In genomic region chr17:82199496-82199895, GRCh38 we compare ENCODE assay signal across 15 cellular contexts. TPM values are rescaled to one million over a fixed set of nuclear protein-coding genes. Genes with fewer than 3 reads are reported as not detected.
DNase-seq lines count a peak whose midpoint lies in the region; ATAC-seq and TF ChIP-seq lines count a peak whose summit lies in the region.
"Had no signal": no experiment of that assay in that cellular context is flagged by ENCODE, and none has a peak within 500 bp of the region (broad histone marks: within the 10 kb centered on the region; RNA-seq: fewer than 3 reads in every experiment).

No MANE protein-coding gene starts in this region.

- POLR2A ChIA-PET in CD4-positive, alpha-beta T cell (lab: Charles Lee) = interaction anchor here (1.3 to 2.1 kb wide), 3 partner anchors 73 to 104 kb away, joined by 5 to 8 read pairs (median 6); no protein-coding TSS in a partner anchor
- POLR2A ChIA-PET in naive thymus-derived CD4-positive, alpha-beta T cell (lab: Charles Lee) = interaction anchor here (0.9 to 2.4 kb wide), 2 partner anchors 13 to 80 kb away, joined by 3 to 13 read pairs; partner anchors contain the start of gene CCDC57
- POLR2A ChIA-PET in Caco-2 (lab: Charles Lee) = interaction anchor here (0.7 kb wide), 1 partner anchor 101 kb away, joined by 4 read pairs; no protein-coding TSS in a partner anchor

- H3K27me3 ChIP-seq in CD4-positive, alpha-beta T cell (ENCODE audit: control insufficient read depth, insufficient read depth, low read length) = no peaks in the 10 kb centered on the region
- H3K27me3 ChIP-seq in naive thymus-derived CD4-positive, alpha-beta T cell (ENCODE audit: control insufficient read depth in 2 of 2, insufficient read depth in 2 of 2, low read length in 2 of 2) = no peaks in the 10 kb centered on the region
- no peaks in the 10 kb centered on the region for H3K27me3 ChIP-seq in Caco-2 (replicated peaks; ENCODE audit: control insufficient read depth, insufficient read depth, low read length)
- H3K27me3 ChIP-seq: MG63 had no signal

- no peaks in the 10 kb centered on the region for H3K27me3 Mint-ChIP-seq in activated CD8-positive, alpha-beta memory T cell treated with anti-CD3 and anti-CD28 coated beads, Interleukin-2, amount 10 ng/mL, durations not matched to agents 7 days and 5 days
- no peaks in the 10 kb centered on the region for H3K27me3 Mint-ChIP-seq in CD4-positive, alpha-beta T cell
- H3K27me3 Mint-ChIP-seq in T-helper 17 cell = no peaks in the 10 kb centered on the region
- H3K27me3 Mint-ChIP-seq in naive thymus-derived CD4-positive, alpha-beta T cell = no peaks in the 10 kb centered on the region
- H3K27me3 Mint-ChIP-seq in Caco-2 (ENCODE audit: insufficient read depth, unreplicated experiment) = no peaks in the 10 kb centered on the region

- H3K4me3 Mint-ChIP-seq in activated CD8-positive, alpha-beta memory T cell treated with anti-CD3 and anti-CD28 coated beads, Interleukin-2, amount 10 ng/mL, durations not matched to agents 7 days and 5 days = no peak overlapping the region
- H3K4me3 Mint-ChIP-seq in CD4-positive, alpha-beta T cell = no peak overlapping the region
- H3K4me3 Mint-ChIP-seq in T-helper 17 cell (peak overlapping the region; percentile 31), Caco-2 (ENCODE audit: unreplicated experiment) (no peak overlapping the region)
- H3K4me3 Mint-ChIP-seq in naive thymus-derived CD4-positive, alpha-beta T cell = peak overlapping the region in 4 of 10 donors; percentile 14 to 87 (median 70)

- ATAC-seq in activated CD8-positive, alpha-beta memory T cell treated with anti-CD3 and anti-CD28 coated beads, Interleukin-2, amount 10 ng/mL, durations not matched to agents 7 days and 5 days = no peak
- no peak for ATAC-seq in CD4-positive, alpha-beta T cell (ENCODE audit: poor library complexity)
- ATAC-seq in T-helper 17 cell (no peak), HG03139 (IDR thresholded peaks at IDR 0.05; ENCODE audit: unreplicated experiment) (no peak)
- no peak for ATAC-seq in naive thymus-derived CD4-positive, alpha-beta T cell
- ATAC-seq: Right ventricle myocardium inferior had no signal

- H3K4me3 ChIP-seq in naive thymus-derived CD4-positive, alpha-beta T cell (ENCODE audit: low read length) = no peak overlapping the region
- H3K4me3 ChIP-seq in Caco-2 (ENCODE audit: low read depth, low read length) = no peak overlapping the region
- H3K4me3 ChIP-seq: MG63 had no signal

- peaks cover 0 to 29% (median 0%) of the 10 kb centered on the region in 3 experiments for H3K36me3 ChIP-seq in naive thymus-derived CD4-positive, alpha-beta T cell (ENCODE audit: control insufficient read depth in 2 of 3, insufficient read depth in 3 of 3, low read length in 3 of 3)
- H3K36me3 ChIP-seq in Caco-2 (ENCODE audit: control insufficient read depth, insufficient read depth, low read length) = no peaks in the 10 kb centered on the region

- H3K27ac Mint-ChIP-seq in activated CD8-positive, alpha-beta memory T cell treated with anti-CD3 and anti-CD28 coated beads, Interleukin-2, amount 10 ng/mL, durations not matched to agents 7 days and 5 days = peak overlapping the region; percentile 84
- H3K27ac Mint-ChIP-seq in CD4-positive, alpha-beta T cell = peak overlapping the region; percentile 55
- H3K27ac Mint-ChIP-seq in T-helper 17 cell (peak overlapping the region; percentile 92), Caco-2 (ENCODE audit: unreplicated experiment) (no peak overlapping the region)
- H3K27ac Mint-ChIP-seq in naive thymus-derived CD4-positive, alpha-beta T cell = peak overlapping the region in 8 of 9 donors; percentile 14 to 97 (median 80)

- peaks cover 11 to 30% of the 10 kb centered on the region in 2 donors for H3K4me1 ChIP-seq in naive thymus-derived CD4-positive, alpha-beta T cell (ENCODE audit: control insufficient read depth in 2 of 2, insufficient read depth in 2 of 2, low read length in 2 of 2)
- no peaks in the 10 kb centered on the region for H3K4me1 ChIP-seq in Caco-2

- H3K9me3 ChIP-seq in CD4-positive, alpha-beta T cell (ENCODE audit: control insufficient read depth, low read length) = no peaks in the 10 kb centered on the region
- H3K9me3 ChIP-seq in T-helper 17 cell (ENCODE audit: control insufficient read depth, low read length, poor library complexity, severe bottlenecking) (no peaks in the 10 kb centered on the region), Caco-2 (no peaks in the 10 kb centered on the region)
- H3K9me3 ChIP-seq in naive thymus-derived CD4-positive, alpha-beta T cell (ENCODE audit: control insufficient read depth in 2 of 3, low read length in 3 of 3) = no peaks in the 10 kb centered on the region
- H3K9me3 ChIP-seq: MG63 had no signal

- no TSS peak for BruUV-seq in Caco-2 (replicated peaks; lab: Mats Ljungman, UMichigan)

- CTCF ChIA-PET in activated CD8-positive, alpha-beta memory T cell treated with anti-CD3 and anti-CD28 coated beads, Interleukin-2, amount 10 ng/mL, durations not matched to agents 7 days and 5 days (lab: Charles Lee) = interaction anchor here (0.8 to 2.1 kb wide), 4 partner anchors 15 to 240 kb away, joined by 3 to 8 read pairs (median 5); partner anchors contain the start of gene RAC3
- CTCF ChIA-PET in CD4-positive, alpha-beta T cell (lab: Charles Lee) = interaction anchor here (1.5 kb wide), 1 partner anchor 36 kb away, joined by 6 read pairs; no protein-coding TSS in a partner anchor
- CTCF ChIA-PET in naive thymus-derived CD4-positive, alpha-beta T cell (lab: Charles Lee) = interaction anchor here (1.3 kb wide), 1 partner anchor 78 kb away, joined by 3 read pairs; no protein-coding TSS in a partner anchor
- CTCF ChIA-PET in Caco-2 (lab: Charles Lee) = no interaction called here

- intact Hi-C loops in CD4-positive, alpha-beta T cell (cut with DNase I, micrococcal nuclease) = no loop called here
- intact Hi-C loops in naive thymus-derived CD4-positive, alpha-beta T cell (cut with micrococcal nuclease) = no loop called here
- intact Hi-C loops in Caco-2 (cut with micrococcal nuclease; ENCODE audit: unreplicated experiment) = no loop called here

- no peaks in the 10 kb centered on the region for H3K9me3 Mint-ChIP-seq in activated CD8-positive, alpha-beta memory T cell treated with anti-CD3 and anti-CD28 coated beads, Interleukin-2, amount 10 ng/mL, durations not matched to agents 7 days and 5 days (ENCODE audit: low read depth)
- H3K9me3 Mint-ChIP-seq in CD4-positive, alpha-beta T cell = no peaks in the 10 kb centered on the region
- H3K9me3 Mint-ChIP-seq in naive thymus-derived CD4-positive, alpha-beta T cell = no peaks in the 10 kb centered on the region
- H3K9me3 Mint-ChIP-seq in Caco-2 (ENCODE audit: unreplicated experiment) = no peaks in the 10 kb centered on the region

- no peak for TF ChIP-seq CTCF in CD4-positive, alpha-beta T cell (IDR thresholded peaks at IDR 0.05)
- no peak for TF ChIP-seq CTCF in Caco-2 (IDR thresholded peaks at IDR 0.05; ENCODE audit: insufficient read depth in 1 of 2, low read depth in 1 of 2, low read length in 1 of 2, severe bottlenecking in 1 of 2, unreplicated experiment in 1 of 2)

- H3K4me1 Mint-ChIP-seq in activated CD8-positive, alpha-beta memory T cell treated with anti-CD3 and anti-CD28 coated beads, Interleukin-2, amount 10 ng/mL, durations not matched to agents 7 days and 5 days = peaks cover 55% of the 10 kb centered on the region
- H3K4me1 Mint-ChIP-seq in CD4-positive, alpha-beta T cell (ENCODE audit: low read depth) = peaks cover 42% of the 10 kb centered on the region
- peaks cover 27% of the 10 kb centered on the region for H3K4me1 Mint-ChIP-seq in T-helper 17 cell
- peaks cover 17 to 63% (median 50%) of the 10 kb centered on the region in 7 donors for H3K4me1 Mint-ChIP-seq in naive thymus-derived CD4-positive, alpha-beta T cell
- H3K4me1 Mint-ChIP-seq in Caco-2 (ENCODE audit: low read depth, unreplicated experiment) = no peaks in the 10 kb centered on the region

- no peak overlapping the region for H3K27ac ChIP-seq in CD4-positive, alpha-beta T cell (ENCODE audit: low read depth, low read length)
- H3K27ac ChIP-seq in naive thymus-derived CD4-positive, alpha-beta T cell (ENCODE audit: low read depth, low read length) = no peak overlapping the region
- H3K27ac ChIP-seq: KMS-11 had no signal

- H3K36me3 Mint-ChIP-seq in activated CD8-positive, alpha-beta memory T cell treated with anti-CD3 and anti-CD28 coated beads, Interleukin-2, amount 10 ng/mL, durations not matched to agents 7 days and 5 days = peaks cover 16% of the 10 kb centered on the region
- H3K36me3 Mint-ChIP-seq in CD4-positive, alpha-beta T cell (ENCODE audit: low read depth) = peaks cover 18% of the 10 kb centered on the region
- peaks cover 2% of the 10 kb centered on the region for H3K36me3 Mint-ChIP-seq in T-helper 17 cell (ENCODE audit: low read depth)
- peaks cover 0 to 23% (median 20%) of the 10 kb centered on the region in 5 donors for H3K36me3 Mint-ChIP-seq in naive thymus-derived CD4-positive, alpha-beta T cell
- H3K36me3 Mint-ChIP-seq in Caco-2 (ENCODE audit: insufficient read depth, unreplicated experiment) = peaks cover 6% of the 10 kb centered on the region

- DNase-seq in activated CD8-positive, alpha-beta memory T cell treated with anti-CD3 and anti-CD28 coated beads, Interleukin-2, amount 10 ng/mL, durations not matched to agents 7 days and 5 days = no peak
- no peak for DNase-seq in activated CD8-positive, alpha-beta memory T cell treated with anti-CD3 and anti-CD28 coated beads, Interleukin-2, amount 50 U/mL, for 4 hours
- DNase-seq in CD4-positive, alpha-beta T cell = no peak
- DNase-seq in T-helper 17 cell (no peak), Caco-2 (no peak)
- DNase-seq in naive thymus-derived CD4-positive, alpha-beta T cell = peak in 1 of 9 donors; percentile 2
- DNase-seq: AML-193, DMS 273 treated with DMSO at 0.1 percent for 48 hours, MG63, NCI-H1092 treated with DMSO at 0.1 percent for 48 hours, NCI-H1694 treated with DMSO at 0.1 percent for 48 hours, NCI-H748 treated with DMSO at 0.1 percent for 48 hours had no signal

RNA-seq across cellular contexts. Expression of gene CCDC57, which starts 13.1 kb away (rescaled TPM):
- 10 to 100 TPM; 70.2 to 73.9 TPM for total RNA-seq in activated CD8-positive, alpha-beta memory T cell treated with anti-CD3 and anti-CD28 coated beads, Interleukin-2, amount 10 ng/mL, durations not matched to agents 7 days and 5 days
- total RNA-seq in CD4-positive, alpha-beta T cell = 100 to 1,000 TPM; 129 to 135 TPM
- total RNA-seq in T-helper 17 cell = 10 to 100 TPM; 79.1 to 89.0 TPM
- total RNA-seq in naive thymus-derived CD4-positive, alpha-beta T cell = 100 to 1,000 TPM in 2 of 5 experiments, 10 to 100 TPM in 3; 75.7 to 127 (median 95.0) TPM
- polyA plus RNA-seq in naive thymus-derived CD4-positive, alpha-beta T cell = 10 to 100 TPM; 32.1 to 36.8 TPM
- total RNA-seq in Caco-2 (2022) = 31.0 and 32.2 TPM in 2 replicates

RNA-seq across cellular contexts. Expression of gene SLC16A3, which starts 29.3 kb away (rescaled TPM):
- 100 to 1,000 TPM; 119 to 148 TPM for total RNA-seq in activated CD8-positive, alpha-beta memory T cell treated with anti-CD3 and anti-CD28 coated beads, Interleukin-2, amount 10 ng/mL, durations not matched to agents 7 days and 5 days
- 10 to 100 TPM; 93.4 to 99.0 TPM for total RNA-seq in CD4-positive, alpha-beta T cell
- total RNA-seq in T-helper 17 cell (10 to 100 TPM; 47.2 to 56.2 TPM), Caco-2 (2022) (13.1 and 13.7 TPM in 2 replicates)
- 100 to 1,000 TPM in 2 of 5 experiments, 10 to 100 TPM in 3; 14.6 to 264 (median 67.0) TPM for total RNA-seq in naive thymus-derived CD4-positive, alpha-beta T cell
- polyA plus RNA-seq in naive thymus-derived CD4-positive, alpha-beta T cell = 1 to 10 TPM; 1.4 to 1.9 TPM
